Comparison of ENCODE assay signal across 14 cellular contexts in the genomic region with DNA sequence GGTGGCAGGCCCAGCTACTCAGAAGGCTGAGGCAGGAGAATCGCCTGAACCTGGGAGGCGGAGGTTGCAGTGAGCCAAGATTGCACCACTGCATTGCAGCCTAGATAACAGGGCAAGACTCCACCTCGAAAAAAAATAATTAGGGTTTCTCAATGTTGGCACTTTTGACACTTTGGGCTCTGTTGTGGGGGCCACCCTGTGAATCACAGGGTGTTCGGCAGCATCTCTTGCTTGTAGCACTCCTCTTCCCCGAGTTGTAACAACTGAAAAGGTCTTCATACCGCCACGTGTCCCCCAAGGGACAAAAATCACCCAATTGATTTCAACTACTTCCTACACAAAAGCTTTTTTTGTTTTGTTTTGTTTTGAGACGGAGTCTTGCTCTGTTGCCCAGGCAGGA. TPM values are rescaled to one million over a fixed set of nuclear protein-coding genes. Genes with fewer than 3 reads are reported as not detected.
"Had no signal": no experiment of that assay in that cellular context is flagged by ENCODE, and none has a peak within 500 bp of the region (broad histone marks: within the 10 kb centered on the region; RNA-seq: fewer than 3 reads in every experiment).

No MANE protein-coding gene starts in this region.

- H3K27ac ChIP-seq: psoas muscle had no signal

- H3K36me3 Mint-ChIP-seq: activated naive CD4-positive, alpha-beta T cell treated with anti-CD3 and anti-CD28 coated beads, Interleukin-2, amount 10 ng/mL, durations not matched to agents 7 days and 5 days; WTC11 had no signal

- DNase-seq: left colon, psoas muscle had no signal

- H3K4me3 ChIP-seq: gastroesophageal sphincter, lung, psoas muscle, vagina had no signal

- H3K4me3 Mint-ChIP-seq: activated CD4-positive, alpha-beta T cell treated with anti-CD3 and anti-CD28 coated beads, Interleukin-2, amount 10 ng/mL, durations not matched to agents 7 days and 5 days; activated naive CD4-positive, alpha-beta T cell treated with anti-CD3 and anti-CD28 coated beads, Interleukin-2, amount 10 ng/mL, durations not matched to agents 7 days and 5 days; endodermal cell; neural crest cell; T-helper 17 cell; WTC11 had no signal

- H3K27ac Mint-ChIP-seq: endodermal cell, T-helper 17 cell, WTC11 had no signal

- H3K36me3 ChIP-seq: vagina had no signal

- H3K9me3 ChIP-seq: gastroesophageal sphincter, psoas muscle, vagina had no signal

- H3K27me3 ChIP-seq: dorsolateral prefrontal cortex, gastroesophageal sphincter, vagina had no signal

- H3K9me3 Mint-ChIP-seq: activated CD4-positive, alpha-beta T cell treated with anti-CD3 and anti-CD28 coated beads, Interleukin-2, amount 10 ng/mL, durations not matched to agents 7 days and 5 days; activated naive CD4-positive, alpha-beta T cell treated with anti-CD3 and anti-CD28 coated beads, Interleukin-2, amount 10 ng/mL, durations not matched to agents 7 days and 5 days; activated T-helper 1 cell treated with anti-CD3 and anti-CD28 coated beads, Interleukin-12 subunit alpha, Interleukin-12 subunit beta, Interleukin-2, Interleukin-4 antibody, amounts not matched to agents 30 ng/mL and 10 ng/mL and 1 ng/mL, durations not matched to agents 14 hours and 24 hours and 36 hours; endodermal cell; neural crest cell; WTC11 had no signal

RNA-seq across cellular contexts. Expression of a gene that starts 53.2 kb away (rescaled TPM):
- total RNA-seq: bronchial epithelial cell had no signal
